In genomic region chr10:58102897-58103296, GRCh38 we compare ENCODE assay signal across 4 cellular contexts.
"Had no signal": no experiment of that assay in that cellular context is flagged by ENCODE, and none has a peak within 500 bp of the region (broad histone marks: within the 10 kb centered on the region; RNA-seq: fewer than 3 reads in every experiment).

No MANE protein-coding gene starts in this region.

- DNase-seq: H9, HCEC 1CT, IMR-90 had no signal

- H3K27ac Mint-ChIP-seq: GM23338 had no signal

- H3K4me3 Mint-ChIP-seq: GM23338, H9 had no signal

- ATAC-seq: GM23338 had no signal
